Comparison of ENCODE assay signal across 29 cellular contexts in the genomic region with DNA sequence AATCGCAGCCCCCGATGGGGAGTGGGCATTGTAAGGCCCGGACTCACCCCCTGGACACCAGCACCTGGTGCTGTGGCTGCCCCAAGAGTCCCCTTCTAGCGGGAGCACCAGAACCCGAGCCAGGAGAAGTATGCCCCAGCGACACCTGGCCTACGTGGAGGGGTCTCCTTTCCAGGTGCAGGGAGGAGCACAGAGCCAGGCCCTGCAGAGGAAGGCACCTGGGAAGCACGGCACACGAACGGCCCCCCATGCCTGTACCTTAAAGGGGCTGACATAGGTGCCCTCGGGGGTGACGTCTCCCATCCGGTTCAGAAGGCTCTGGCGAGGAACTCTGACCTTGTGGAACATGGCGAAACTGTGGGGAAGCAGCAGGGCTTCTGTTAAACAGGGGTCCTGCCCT.
"Had no signal": no experiment of that assay in that cellular context is flagged by ENCODE, and none has a peak within 500 bp of the region (broad histone marks: within the 10 kb centered on the region; RNA-seq: fewer than 3 reads in every experiment).

No MANE protein-coding gene starts in this region.

- H3K27ac ChIP-seq: esophagus squamous epithelium, prostate gland, right atrium auricular region, stomach, thyroid gland had no signal

- H3K4me3 Mint-ChIP-seq: immature natural killer cell; mesothelial cell of epicardium; naive B cell; natural killer cell treated with Interleukin-12 subunit alpha and Interleukin-12 subunit beta and Interleukin-15 and Interleukin-18, amount 100 ng/mL, for 72 hours; neural crest cell; stimulated activated effector memory CD8-positive, alpha-beta T cell treated with anti-CD3 and anti-CD28 coated beads, Interleukin-12 subunit alpha, Interleukin-12 subunit beta, amount 100 ng/mL, for 72 hours; type B pancreatic cell had no signal

- H3K9me3 Mint-ChIP-seq: immature natural killer cell; mesothelial cell of epicardium; naive B cell; natural killer cell treated with Interleukin-12 subunit alpha and Interleukin-12 subunit beta and Interleukin-15 and Interleukin-18, amount 100 ng/mL, for 72 hours; neural crest cell; stimulated activated effector memory CD8-positive, alpha-beta T cell treated with anti-CD3 and anti-CD28 coated beads, Interleukin-12 subunit alpha, Interleukin-12 subunit beta, amount 100 ng/mL, for 72 hours; type B pancreatic cell had no signal

- H3K9me3 ChIP-seq: esophagus squamous epithelium, mucosa of descending colon, prostate gland, right atrium auricular region, stomach, thyroid gland had no signal

- FAIRE-seq: colon, endothelial cell of umbilical vein, frontal cortex had no signal

- DNase-seq: cerebellar nuclear complex; effector memory CD4-positive, alpha-beta T cell; erythroblast; esophagus squamous epithelium; hypothalamus; immature natural killer cell; islet precursor cell; mesenchymal stem cell; mucosa of descending colon; naive B cell; stimulated activated CD4-positive, alpha-beta T cell treated with anti-CD3 and anti-CD28 coated beads, Interleukin-12 subunit alpha, Interleukin-12 subunit beta, amount 100 ng/mL, for 4 hours; stimulated activated CD4-positive, alpha-beta T cell treated with anti-CD3 and anti-CD28 coated beads, Interleukin-1b, Interleukin-23, amount 100 ng/mL, for 48 hours; stimulated activated CD4-positive, alpha-beta T cell treated with anti-CD3 and anti-CD28 coated beads, Interleukin-4, amount 100 ng/mL, for 24 hours; stimulated activated naive CD4-positive, alpha-beta T cell treated with Interleukin-2 at 50 U/mL for 16 hours; stomach; thyroid gland had no signal

- ATAC-seq: left lobe of liver; mucosa of descending colon; natural killer cell treated with Interleukin-12 subunit alpha and Interleukin-12 subunit beta and Interleukin-15 and Interleukin-18, amount 100 ng/mL, for 72 hours; sciatic nerve; stimulated activated effector memory CD8-positive, alpha-beta T cell treated with anti-CD3 and anti-CD28 coated beads, Interleukin-12 subunit alpha, Interleukin-12 subunit beta, amount 100 ng/mL, for 72 hours had no signal

- H3K27me3 ChIP-seq: esophagus squamous epithelium, right atrium auricular region, stomach, thyroid gland had no signal

- H3K4me3 ChIP-seq: esophagus squamous epithelium, mucosa of descending colon, prostate gland, right atrium auricular region, smooth muscle cell, stomach, thyroid gland had no signal

- H3K27me3 Mint-ChIP-seq: naive B cell; natural killer cell treated with Interleukin-12 subunit alpha and Interleukin-12 subunit beta and Interleukin-15 and Interleukin-18, amount 100 ng/mL, for 72 hours; type B pancreatic cell had no signal

- H3K4me2 ChIP-seq: smooth muscle cell had no signal

- H3K27ac Mint-ChIP-seq: immature natural killer cell; mesothelial cell of epicardium; natural killer cell treated with Interleukin-12 subunit alpha and Interleukin-12 subunit beta and Interleukin-15 and Interleukin-18, amount 100 ng/mL, for 72 hours; stimulated activated effector memory CD8-positive, alpha-beta T cell treated with anti-CD3 and anti-CD28 coated beads, Interleukin-12 subunit alpha, Interleukin-12 subunit beta, amount 100 ng/mL, for 72 hours; type B pancreatic cell had no signal
